In genomic region chr2:216486708-216487107, GRCh38 we compare ENCODE assay signal across 22 cellular contexts. TPM values are rescaled to one million over a fixed set of nuclear protein-coding genes. Genes with fewer than 3 reads are reported as not detected.
DNase-seq lines count a peak whose midpoint lies in the region; ATAC-seq lines count a peak whose summit lies in the region.
"Had no signal": no experiment of that assay in that cellular context is flagged by ENCODE, and none has a peak within 500 bp of the region (broad histone marks: within the 10 kb centered on the region; RNA-seq: fewer than 3 reads in every experiment).

No MANE protein-coding gene starts in this region.

- no peaks in the 10 kb centered on the region for H3K27me3 ChIP-seq in right cardiac atrium (ENCODE audit: control insufficient read depth, insufficient read depth)
- H3K27me3 ChIP-seq: hepatocyte, SJSA1, uterus had no signal

- no peak overlapping the region for H3K27ac ChIP-seq in right cardiac atrium (ENCODE audit: low read length)
- H3K27ac ChIP-seq: A549, hepatocyte, psoas muscle, SJSA1, uterus had no signal

- H3K4me3 ChIP-seq in right cardiac atrium (ENCODE audit: low read length) = no peak overlapping the region
- H3K4me3 ChIP-seq: A549, hepatocyte, psoas muscle, SJSA1, uterus had no signal

- DNase-seq in Right ventricle myocardium inferior (ENCODE audit: missing footprints) (no peak), cardiac septum (ENCODE audit: low spot score) (no peak), SKM-1 treated with dmso at 0.1 percent for 144 hours (lab: John Stamatoyannopoulos, UW; ENCODE audit: unreplicated experiment) (peak; percentile 77), right cardiac atrium (no peak), sciatic nerve (ENCODE audit: low spot score) (no peak), COLO668 (lab: John Stamatoyannopoulos, UW; ENCODE audit: unreplicated experiment) (no peak)
- DNase-seq: activated T-cell treated with anti-CD3 and anti-CD28 coated beads, Interleukin-2, amount 50 U/mL, for 4 hours; CD4-positive, alpha-beta memory T cell; DMS53; islet precursor cell; KG1; NCI-H1105 treated with DMSO at 0.1 percent for 48 hours; NCI-H526; OCI-M1; psoas muscle; uterus had no signal

- no peaks in the 10 kb centered on the region for H3K4me1 ChIP-seq in right cardiac atrium (ENCODE audit: control insufficient read depth, insufficient read depth, low read length)
- H3K4me1 ChIP-seq: psoas muscle, uterus had no signal

- intact Hi-C loops in Right ventricle myocardium inferior (cut with DNase I) = no loop called here
- intact Hi-C loops in cardiac septum (cut with DNase I) = no loop called here
- intact Hi-C loops in right cardiac atrium (cut with DNase I) = no loop called here
- intact Hi-C loops in sciatic nerve (cut with DNase I) = no loop called here

- ATAC-seq in Right ventricle myocardium inferior (peak; percentile 65), right cardiac atrium (peak; percentile 40 to 60), sciatic nerve (peak; percentile 70), HG03175 (IDR thresholded peaks at IDR 0.05; ENCODE audit: unreplicated experiment) (no peak), GM21515 (IDR thresholded peaks at IDR 0.05; ENCODE audit: unreplicated experiment) (no peak)
- ATAC-seq: activated naive CD4-positive, alpha-beta T cell treated with anti-CD3 and anti-CD28 coated beads, Interleukin-2, amount 50 U/mL, for 72 hours; activated T-cell treated with anti-CD3 and anti-CD28 coated beads, Interleukin-2, amount 50 U/mL, for 4 hours had no signal

- H3K9me3 ChIP-seq in right cardiac atrium (ENCODE audit: control insufficient read depth, low read length) = no peaks in the 10 kb centered on the region
- H3K9me3 ChIP-seq: A549, psoas muscle, SJSA1, uterus had no signal

- WGBS in right cardiac atrium = 33% methylated on average over 4 of the region's 4 CpGs

RNA-seq across cellular contexts. Expression of gene RPL37A, which starts 11.9 kb away (rescaled TPM):
- total RNA-seq in Right ventricle myocardium inferior (2,083 TPM), cardiac septum (1,531 TPM), right cardiac atrium (1,000 to 10,000 TPM; 1,836 to 2,258 (median 1,899) TPM), sciatic nerve (1,810 TPM)
- polyA plus RNA-seq in right cardiac atrium = 3,516 TPM

Comparison
In these comparisons a context has a peak if more than half of its experiments do, and no peak if none do; other contexts are left out.
1. ATAC-seq: peak in Right ventricle myocardium inferior (single experiment), right cardiac atrium (2 of 2) and sciatic nerve (single experiment); none in HG03175 (single experiment) and GM21515 (single experiment).